11 cellular contexts compared by ENCODE assay signal in genomic region chr12:6067152-6067916, GRCh38. TPM values are rescaled to one million over a fixed set of nuclear protein-coding genes. Genes with fewer than 3 reads are reported as not detected.
DNase-seq lines count a peak whose midpoint lies in the region; ATAC-seq, FAIRE-seq and TF ChIP-seq lines count a peak whose summit lies in the region.
"Had no signal": no experiment of that assay in that cellular context is flagged by ENCODE, and none has a peak within 500 bp of the region (broad histone marks: within the 10 kb centered on the region; RNA-seq: fewer than 3 reads in every experiment).

No MANE protein-coding gene starts in this region.

- TF ChIP-seq CTCF in D721Med (IDR thresholded peaks at IDR 0.05; ENCODE audit: insufficient read depth, missing control alignments) (peak; percentile 16), endothelial cell of umbilical vein (IDR thresholded peaks at IDR 0.05; ENCODE audit: extremely low read depth in 1 of 2, insufficient read depth in 1 of 2, low read depth in 1 of 2, low read length in 2 of 2) (peak; percentile 54 to 68), neural crest cell (conservative IDR thresholded peaks at IDR 0.05) (peak; percentile 54)

- peaks cover 47% of the 10 kb centered on the region for H3K4me1 ChIP-seq in endothelial cell of umbilical vein (ENCODE audit: control insufficient read depth, extremely low read depth, insufficient read depth, low read length)

- no peak overlapping the region for H3K4me3 Mint-ChIP-seq in neural crest cell

- H2AFZ ChIP-seq in endothelial cell of umbilical vein (ENCODE audit: low read depth, low read length) = no peak overlapping the region

- H3K27ac ChIP-seq in endothelial cell of umbilical vein (ENCODE audit: insufficient read depth, low read depth, low read length) = peak overlapping the region; percentile 75

- H3K4me2 ChIP-seq in endothelial cell of umbilical vein (ENCODE audit: insufficient read depth, low read length) = no peak overlapping the region

- H3K9ac ChIP-seq in endothelial cell of umbilical vein (replicated peaks; ENCODE audit: extremely low read depth, insufficient read depth, low read length) = peak overlapping the region; percentile 20

- POLR2A ChIA-PET in endothelial cell of umbilical vein (lab: Charles Lee) = interaction anchor here (0.8 to 1.6 kb wide), 5 partner anchors 26 to 104 kb away, joined by 3 to 6 read pairs (median 5); no protein-coding TSS in a partner anchor

- H3K9me3 Mint-ChIP-seq in neural crest cell = no peaks in the 10 kb centered on the region

- H3K79me2 ChIP-seq in endothelial cell of umbilical vein (ENCODE audit: control insufficient read depth, insufficient read depth, low read length) = peaks cover 20% of the 10 kb centered on the region

- H3K36me3 ChIP-seq in endothelial cell of umbilical vein (ENCODE audit: control insufficient read depth in 2 of 2, extremely low read depth in 1 of 2, insufficient read depth in 2 of 2, low read length in 2 of 2) = peaks cover 63 to 79% of the 10 kb centered on the region in 2 experiments

- peaks cover 21% of the 10 kb centered on the region for H3K4me1 Mint-ChIP-seq in neural crest cell

- FAIRE-seq in D721Med (lab: Jason Lieb, UNC) = no peak
- FAIRE-seq in endothelial cell of umbilical vein (lab: Jason Lieb, UNC) = peak; percentile 89
- FAIRE-seq: endometrium had no signal

- peak; percentile 7 for TF ChIP-seq POLR2A in endothelial cell of umbilical vein (IDR thresholded peaks at IDR 0.05; ENCODE audit: low read depth, low read length)

- no peaks in the 10 kb centered on the region for H3K36me3 Mint-ChIP-seq in neural crest cell (ENCODE audit: low read depth)

- intact Hi-C loops in endothelial cell of umbilical vein (cut with micrococcal nuclease) = loop anchor here (1.0 to 2.0 kb wide), 4 partner anchors 25 to 211 kb away; no protein-coding TSS in a partner anchor

- no peak for ATAC-seq in GM21381 (IDR thresholded peaks at IDR 0.05; ENCODE audit: unreplicated experiment)
- ATAC-seq in GM21723 (IDR thresholded peaks at IDR 0.05; ENCODE audit: unreplicated experiment) = no peak
- ATAC-seq in GM21576 (IDR thresholded peaks at IDR 0.05; ENCODE audit: unreplicated experiment) = no peak
- ATAC-seq: sciatic nerve had no signal

- H4K20me1 ChIP-seq in endothelial cell of umbilical vein (replicated peaks; ENCODE audit: control insufficient read depth, extremely low read depth, insufficient read depth, low read length) = no peaks in the 10 kb centered on the region

- no peak overlapping the region for H3K4me3 ChIP-seq in endothelial cell of umbilical vein (replicated peaks in 1 of 3; ENCODE audit: insufficient read depth in 1 of 3, low read depth in 1 of 3, low read length in 3 of 3)

- no peaks in the 10 kb centered on the region for H3K9me1 ChIP-seq in endothelial cell of umbilical vein (replicated peaks; ENCODE audit: control insufficient read depth, extremely low read depth, insufficient read depth, low read length)

- H3K27me3 Mint-ChIP-seq in neural crest cell (ENCODE audit: low read depth) = peaks cover 6% of the 10 kb centered on the region

- DNase-seq in D721Med (ENCODE audit: insufficient read length, low spot score) (no peak), NCI-H226 (peak; percentile 35), endothelial cell of umbilical vein (ENCODE audit: low read depth, low spot score) (peak; percentile 91), neural crest cell (ENCODE audit: low read depth, low spot score) (no peak), SIG-M5 treated with dmso at 0.1 percent for 504 hours (lab: John Stamatoyannopoulos, UW; ENCODE audit: unreplicated experiment) (no peak)
- DNase-seq: NCI-H69 had no signal

- no TSS peak for BruUV-seq in endothelial cell of umbilical vein (replicated peaks; lab: Mats Ljungman, UMichigan)

- dilution Hi-C loops in endothelial cell of umbilical vein (cut with MboI; ENCODE audit: extremely low pct_ligation_motif_present, low sequenced_read_pairs) = no loop called here

- CTCF ChIA-PET in endothelial cell of umbilical vein (lab: Charles Lee) = interaction anchor here (0.7 to 1.9 kb wide), 32 partner anchors 9 to 269 kb away, joined by 3 to 18 read pairs (median 4); partner anchors contain the start of gene CD9

- no peaks in the 10 kb centered on the region for H3K9me3 ChIP-seq in endothelial cell of umbilical vein (replicated peaks; ENCODE audit: control insufficient read depth, insufficient read depth, low read length)

- no peak overlapping the region for H3K27ac Mint-ChIP-seq in neural crest cell (ENCODE audit: unreplicated experiment)

- no peaks in the 10 kb centered on the region for H3K27me3 ChIP-seq in endothelial cell of umbilical vein (ENCODE audit: control insufficient read depth in 2 of 2, insufficient read depth in 2 of 2, low read length in 2 of 2)

TF ChIP-seq in endothelial cell of umbilical vein, 7 proteins besides CTCF, POLR2A, EP300 and RAD21:
- TF ChIP-seq FOS (IDR thresholded peaks at IDR 0.05; ENCODE audit: borderline replicate concordance, insufficient read depth, low read length) (no peak), GATA2 (IDR thresholded peaks at IDR 0.05; ENCODE audit: insufficient read depth, insufficient read length, low read depth, low read length) (peak; percentile 92), MYC (IDR thresholded peaks at IDR 0.05; ENCODE audit: low read depth, low read length) (peak; percentile 71), POLR2AphosphoS5 (IDR thresholded peaks at IDR 0.05; ENCODE audit: insufficient read depth, low read depth, low read length) (no peak)

RNA-seq across cellular contexts. Expression of gene VWF, which starts 57.1 kb away (rescaled TPM):
- total RNA-seq in endothelial cell of umbilical vein (1,882 and 2,328 TPM in 2 replicates), neural crest cell (0.02 and 0.21 TPM in 2 replicates)
- 1,041 and 1,132 TPM in 2 replicates for polyA plus RNA-seq in endothelial cell of umbilical vein
- polyA plus RNA-seq in endothelial cell of umbilical vein (2011; cell fraction: cytosol; rRNA removed) = 1,164 and 1,406 TPM in 2 replicates
- polyA plus RNA-seq in endothelial cell of umbilical vein (2011; cell fraction: nucleus; rRNA removed) = 1,241 and 1,484 TPM in 2 replicates
- polyA plus RNA-seq in endothelial cell of umbilical vein (2012) = 546 and 824 TPM in 2 replicates
- polyA minus RNA-seq in endothelial cell of umbilical vein = 2,231 and 2,679 TPM in 2 replicates
- not detected for polyA minus RNA-seq in endothelial cell of umbilical vein (2011; cell fraction: cytosol; rRNA and poly(A)+ RNA removed)
- polyA minus RNA-seq in endothelial cell of umbilical vein (2011; cell fraction: nucleus; rRNA and poly(A)+ RNA removed) = 1,538 and 1,756 TPM in 2 replicates

Comparison
In these comparisons a context has a peak if more than half of its experiments do, and no peak if none do; other contexts are left out.
1. DNase-seq: peak in NCI-H226 (single experiment) and endothelial cell of umbilical vein (single experiment); none in D721Med (single experiment), neural crest cell (single experiment) and SIG-M5 treated with dmso at 0.1 percent for 504 hours (single experiment).
2. RNA of gene VWF, which starts 57.1 kb away (total RNA-seq): 1,882 to 2,328 TPM in endothelial cell of umbilical vein; 0.02 to 0.21 TPM in neural crest cell; every median in the first group is over 1,000 times any median in the second.
3. Peak in every context shown above with its lines, with median percentiles within 50 percentile points of each other: CTCF ChIP-seq.